Comparison of ENCODE assay signal across 1 cellular context in the genomic region with DNA sequence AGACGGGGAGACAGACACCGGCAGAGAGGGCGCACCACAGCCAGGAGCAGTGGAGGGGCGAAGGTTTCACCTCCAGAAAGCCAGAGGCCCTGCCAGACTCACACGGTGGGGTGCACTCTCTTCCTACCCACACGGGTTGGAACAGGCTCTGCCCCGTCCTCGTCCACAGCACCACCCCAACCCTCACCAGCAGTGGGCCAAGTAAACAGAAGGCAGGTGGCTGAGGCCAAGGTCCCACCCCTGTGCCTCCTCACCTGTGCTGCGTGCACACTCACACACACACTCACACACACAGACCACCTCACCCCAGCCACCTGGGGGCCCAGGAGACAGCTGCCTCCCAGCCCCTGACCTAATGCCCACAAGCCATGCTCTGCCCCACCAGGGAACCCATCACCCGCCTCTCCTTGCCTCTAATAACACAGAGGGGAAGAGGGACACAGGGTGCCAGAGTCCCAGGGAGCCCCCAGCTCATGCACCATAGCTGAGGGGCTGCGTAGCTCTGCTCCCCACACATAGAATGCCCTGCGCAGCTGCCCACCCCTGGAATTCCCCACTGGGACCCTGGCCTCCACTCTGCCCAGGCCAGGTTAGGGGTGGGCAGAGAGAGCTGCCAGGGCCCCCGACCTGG.
A peak's percentile ranks its signal among the peaks of the same experiment; 100 is the strongest.
TF ChIP-seq lines count a peak whose summit lies in the region.

No MANE protein-coding gene starts in this region.

TF ChIP-seq in HepG2, 621 proteins besides CTCF, POLR2A, EP300 and RAD21 (continued from another document and continues in another):
- TF ChIP-seq, protein P1, sequence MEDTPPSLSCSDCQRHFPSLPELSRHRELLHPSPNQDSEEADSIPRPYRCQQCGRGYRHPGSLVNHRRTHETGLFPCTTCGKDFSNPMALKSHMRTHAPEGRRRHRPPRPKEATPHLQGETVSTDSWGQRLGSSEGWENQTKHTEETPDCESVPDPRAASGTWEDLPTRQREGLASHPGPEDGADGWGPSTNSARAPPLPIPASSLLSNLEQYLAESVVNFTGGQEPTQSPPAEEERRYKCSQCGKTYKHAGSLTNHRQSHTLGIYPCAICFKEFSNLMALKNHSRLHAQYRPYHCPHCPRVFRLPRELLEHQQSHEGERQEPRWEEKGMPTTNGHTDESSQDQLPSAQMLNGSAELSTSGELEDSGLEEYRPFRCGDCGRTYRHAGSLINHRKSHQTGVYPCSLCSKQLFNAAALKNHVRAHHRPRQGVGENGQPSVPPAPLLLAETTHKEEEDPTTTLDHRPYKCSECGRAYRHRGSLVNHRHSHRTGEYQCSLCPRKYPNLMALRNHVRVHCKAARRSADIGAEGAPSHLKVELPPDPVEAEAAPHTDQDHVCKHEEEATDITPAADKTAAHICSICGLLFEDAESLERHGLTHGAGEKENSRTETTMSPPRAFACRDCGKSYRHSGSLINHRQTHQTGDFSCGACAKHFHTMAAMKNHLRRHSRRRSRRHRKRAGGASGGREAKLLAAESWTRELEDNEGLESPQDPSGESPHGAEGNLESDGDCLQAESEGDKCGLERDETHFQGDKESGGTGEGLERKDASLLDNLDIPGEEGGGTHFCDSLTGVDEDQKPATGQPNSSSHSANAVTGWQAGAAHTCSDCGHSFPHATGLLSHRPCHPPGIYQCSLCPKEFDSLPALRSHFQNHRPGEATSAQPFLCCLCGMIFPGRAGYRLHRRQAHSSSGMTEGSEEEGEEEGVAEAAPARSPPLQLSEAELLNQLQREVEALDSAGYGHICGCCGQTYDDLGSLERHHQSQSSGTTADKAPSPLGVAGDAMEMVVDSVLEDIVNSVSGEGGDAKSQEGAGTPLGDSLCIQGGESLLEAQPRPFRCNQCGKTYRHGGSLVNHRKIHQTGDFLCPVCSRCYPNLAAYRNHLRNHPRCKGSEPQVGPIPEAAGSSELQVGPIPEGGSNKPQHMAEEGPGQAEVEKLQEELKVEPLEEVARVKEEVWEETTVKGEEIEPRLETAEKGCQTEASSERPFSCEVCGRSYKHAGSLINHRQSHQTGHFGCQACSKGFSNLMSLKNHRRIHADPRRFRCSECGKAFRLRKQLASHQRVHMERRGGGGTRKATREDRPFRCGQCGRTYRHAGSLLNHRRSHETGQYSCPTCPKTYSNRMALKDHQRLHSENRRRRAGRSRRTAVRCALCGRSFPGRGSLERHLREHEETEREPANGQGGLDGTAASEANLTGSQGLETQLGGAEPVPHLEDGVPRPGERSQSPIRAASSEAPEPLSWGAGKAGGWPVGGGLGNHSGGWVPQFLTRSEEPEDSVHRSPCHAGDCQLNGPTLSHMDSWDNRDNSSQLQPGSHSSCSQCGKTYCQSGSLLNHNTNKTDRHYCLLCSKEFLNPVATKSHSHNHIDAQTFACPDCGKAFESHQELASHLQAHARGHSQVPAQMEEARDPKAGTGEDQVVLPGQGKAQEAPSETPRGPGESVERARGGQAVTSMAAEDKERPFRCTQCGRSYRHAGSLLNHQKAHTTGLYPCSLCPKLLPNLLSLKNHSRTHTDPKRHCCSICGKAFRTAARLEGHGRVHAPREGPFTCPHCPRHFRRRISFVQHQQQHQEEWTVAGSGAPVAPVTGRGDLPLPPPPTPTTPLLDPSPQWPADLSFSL (CRISPR knock-in tag; IDR thresholded peaks at IDR 0.05): 0 out of 2 replicates have a peak, but pooled peaks have one; percentile 28
- TF ChIP-seq ZNF773 (CRISPR knock-in tag; IDR thresholded peaks at IDR 0.05; ENCODE audit: borderline replicate concordance): no peak
- TF ChIP-seq ZNF501 (CRISPR knock-in tag; IDR thresholded peaks at IDR 0.05): no peak; the same call in 1 of the 2 replicates
- 0 out of 2 replicates have a peak, but pooled peaks have one; percentile 30 for TF ChIP-seq ELF3 (CRISPR knock-in tag; IDR thresholded peaks at IDR 0.05)
- TF ChIP-seq MAFF (IDR thresholded peaks at IDR 0.05; ENCODE audit: low read depth, low read length): no peak
- no peak for TF ChIP-seq LCORL (IDR thresholded peaks at IDR 0.05)
- peak; percentile 76 for TF ChIP-seq LCORL (CRISPR knock-in tag; IDR thresholded peaks at IDR 0.05)
- 0 out of 2 replicates have a peak, but pooled peaks have one; percentile 68 for TF ChIP-seq ZFP36L1 (CRISPR knock-in tag; IDR thresholded peaks at IDR 0.05)
- TF ChIP-seq PITX1 (CRISPR knock-in tag; IDR thresholded peaks at IDR 0.05): 0 out of 2 replicates have a peak, but pooled peaks have one; percentile 3
- TF ChIP-seq KDM2A (CRISPR knock-in tag; IDR thresholded peaks at IDR 0.05; ENCODE audit: borderline replicate concordance, low read depth): no peak; the same call in 1 of the 2 replicates
- TF ChIP-seq, protein P2, sequence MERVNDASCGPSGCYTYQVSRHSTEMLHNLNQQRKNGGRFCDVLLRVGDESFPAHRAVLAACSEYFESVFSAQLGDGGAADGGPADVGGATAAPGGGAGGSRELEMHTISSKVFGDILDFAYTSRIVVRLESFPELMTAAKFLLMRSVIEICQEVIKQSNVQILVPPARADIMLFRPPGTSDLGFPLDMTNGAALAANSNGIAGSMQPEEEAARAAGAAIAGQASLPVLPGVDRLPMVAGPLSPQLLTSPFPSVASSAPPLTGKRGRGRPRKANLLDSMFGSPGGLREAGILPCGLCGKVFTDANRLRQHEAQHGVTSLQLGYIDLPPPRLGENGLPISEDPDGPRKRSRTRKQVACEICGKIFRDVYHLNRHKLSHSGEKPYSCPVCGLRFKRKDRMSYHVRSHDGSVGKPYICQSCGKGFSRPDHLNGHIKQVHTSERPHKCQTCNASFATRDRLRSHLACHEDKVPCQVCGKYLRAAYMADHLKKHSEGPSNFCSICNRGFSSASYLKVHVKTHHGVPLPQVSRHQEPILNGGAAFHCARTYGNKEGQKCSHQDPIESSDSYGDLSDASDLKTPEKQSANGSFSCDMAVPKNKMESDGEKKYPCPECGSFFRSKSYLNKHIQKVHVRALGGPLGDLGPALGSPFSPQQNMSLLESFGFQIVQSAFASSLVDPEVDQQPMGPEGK (CRISPR knock-in tag; IDR thresholded peaks at IDR 0.05): peak; percentile 8; the same call in 1 of the 2 replicates
- no peak for TF ChIP-seq ZNF572 (CRISPR knock-in tag; IDR thresholded peaks at IDR 0.05)
- no peak for TF ChIP-seq ZKSCAN5 (CRISPR knock-in tag; IDR thresholded peaks at IDR 0.05)
- TF ChIP-seq, protein P3, sequence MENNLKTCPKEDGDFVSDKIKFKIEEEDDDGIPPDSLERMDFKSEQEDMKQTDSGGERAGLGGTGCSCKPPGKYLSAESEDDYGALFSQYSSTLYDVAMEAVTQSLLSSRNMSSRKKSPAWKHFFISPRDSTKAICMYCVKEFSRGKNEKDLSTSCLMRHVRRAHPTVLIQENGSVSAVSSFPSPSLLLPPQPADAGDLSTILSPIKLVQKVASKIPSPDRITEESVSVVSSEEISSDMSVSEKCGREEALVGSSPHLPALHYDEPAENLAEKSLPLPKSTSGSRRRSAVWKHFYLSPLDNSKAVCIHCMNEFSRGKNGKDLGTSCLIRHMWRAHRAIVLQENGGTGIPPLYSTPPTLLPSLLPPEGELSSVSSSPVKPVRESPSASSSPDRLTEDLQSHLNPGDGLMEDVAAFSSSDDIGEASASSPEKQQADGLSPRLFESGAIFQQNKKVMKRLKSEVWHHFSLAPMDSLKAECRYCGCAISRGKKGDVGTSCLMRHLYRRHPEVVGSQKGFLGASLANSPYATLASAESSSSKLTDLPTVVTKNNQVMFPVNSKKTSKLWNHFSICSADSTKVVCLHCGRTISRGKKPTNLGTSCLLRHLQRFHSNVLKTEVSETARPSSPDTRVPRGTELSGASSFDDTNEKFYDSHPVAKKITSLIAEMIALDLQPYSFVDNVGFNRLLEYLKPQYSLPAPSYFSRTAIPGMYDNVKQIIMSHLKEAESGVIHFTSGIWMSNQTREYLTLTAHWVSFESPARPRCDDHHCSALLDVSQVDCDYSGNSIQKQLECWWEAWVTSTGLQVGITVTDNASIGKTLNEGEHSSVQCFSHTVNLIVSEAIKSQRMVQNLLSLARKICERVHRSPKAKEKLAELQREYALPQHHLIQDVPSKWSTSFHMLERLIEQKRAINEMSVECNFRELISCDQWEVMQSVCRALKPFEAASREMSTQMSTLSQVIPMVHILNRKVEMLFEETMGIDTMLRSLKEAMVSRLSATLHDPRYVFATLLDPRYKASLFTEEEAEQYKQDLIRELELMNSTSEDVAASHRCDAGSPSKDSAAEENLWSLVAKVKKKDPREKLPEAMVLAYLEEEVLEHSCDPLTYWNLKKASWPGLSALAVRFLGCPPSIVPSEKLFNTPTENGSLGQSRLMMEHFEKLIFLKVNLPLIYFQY (CRISPR knock-in tag; IDR thresholded peaks at IDR 0.05; ENCODE audit: borderline replicate concordance): no peak
- no peak for TF ChIP-seq SOX5 (CRISPR knock-in tag; IDR thresholded peaks at IDR 0.05; ENCODE audit: borderline replicate concordance)
- TF ChIP-seq HES4 (CRISPR knock-in tag; IDR thresholded peaks at IDR 0.05; ENCODE audit: borderline replicate concordance): no peak
- TF ChIP-seq, protein P4, sequence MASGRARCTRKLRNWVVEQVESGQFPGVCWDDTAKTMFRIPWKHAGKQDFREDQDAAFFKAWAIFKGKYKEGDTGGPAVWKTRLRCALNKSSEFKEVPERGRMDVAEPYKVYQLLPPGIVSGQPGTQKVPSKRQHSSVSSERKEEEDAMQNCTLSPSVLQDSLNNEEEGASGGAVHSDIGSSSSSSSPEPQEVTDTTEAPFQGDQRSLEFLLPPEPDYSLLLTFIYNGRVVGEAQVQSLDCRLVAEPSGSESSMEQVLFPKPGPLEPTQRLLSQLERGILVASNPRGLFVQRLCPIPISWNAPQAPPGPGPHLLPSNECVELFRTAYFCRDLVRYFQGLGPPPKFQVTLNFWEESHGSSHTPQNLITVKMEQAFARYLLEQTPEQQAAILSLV (CRISPR knock-in tag; IDR thresholded peaks at IDR 0.05; ENCODE audit: borderline replicate concordance): no peak
- TF ChIP-seq, protein P5, sequence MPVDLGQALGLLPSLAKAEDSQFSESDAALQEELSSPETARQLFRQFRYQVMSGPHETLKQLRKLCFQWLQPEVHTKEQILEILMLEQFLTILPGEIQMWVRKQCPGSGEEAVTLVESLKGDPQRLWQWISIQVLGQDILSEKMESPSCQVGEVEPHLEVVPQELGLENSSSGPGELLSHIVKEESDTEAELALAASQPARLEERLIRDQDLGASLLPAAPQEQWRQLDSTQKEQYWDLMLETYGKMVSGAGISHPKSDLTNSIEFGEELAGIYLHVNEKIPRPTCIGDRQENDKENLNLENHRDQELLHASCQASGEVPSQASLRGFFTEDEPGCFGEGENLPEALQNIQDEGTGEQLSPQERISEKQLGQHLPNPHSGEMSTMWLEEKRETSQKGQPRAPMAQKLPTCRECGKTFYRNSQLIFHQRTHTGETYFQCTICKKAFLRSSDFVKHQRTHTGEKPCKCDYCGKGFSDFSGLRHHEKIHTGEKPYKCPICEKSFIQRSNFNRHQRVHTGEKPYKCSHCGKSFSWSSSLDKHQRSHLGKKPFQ (CRISPR knock-in tag; IDR thresholded peaks at IDR 0.05; ENCODE audit: insufficient replicate concordance): peak; percentile 60
- TF ChIP-seq XBP1 (CRISPR knock-in tag; IDR thresholded peaks at IDR 0.05): no peak
- TF ChIP-seq, protein P6, sequence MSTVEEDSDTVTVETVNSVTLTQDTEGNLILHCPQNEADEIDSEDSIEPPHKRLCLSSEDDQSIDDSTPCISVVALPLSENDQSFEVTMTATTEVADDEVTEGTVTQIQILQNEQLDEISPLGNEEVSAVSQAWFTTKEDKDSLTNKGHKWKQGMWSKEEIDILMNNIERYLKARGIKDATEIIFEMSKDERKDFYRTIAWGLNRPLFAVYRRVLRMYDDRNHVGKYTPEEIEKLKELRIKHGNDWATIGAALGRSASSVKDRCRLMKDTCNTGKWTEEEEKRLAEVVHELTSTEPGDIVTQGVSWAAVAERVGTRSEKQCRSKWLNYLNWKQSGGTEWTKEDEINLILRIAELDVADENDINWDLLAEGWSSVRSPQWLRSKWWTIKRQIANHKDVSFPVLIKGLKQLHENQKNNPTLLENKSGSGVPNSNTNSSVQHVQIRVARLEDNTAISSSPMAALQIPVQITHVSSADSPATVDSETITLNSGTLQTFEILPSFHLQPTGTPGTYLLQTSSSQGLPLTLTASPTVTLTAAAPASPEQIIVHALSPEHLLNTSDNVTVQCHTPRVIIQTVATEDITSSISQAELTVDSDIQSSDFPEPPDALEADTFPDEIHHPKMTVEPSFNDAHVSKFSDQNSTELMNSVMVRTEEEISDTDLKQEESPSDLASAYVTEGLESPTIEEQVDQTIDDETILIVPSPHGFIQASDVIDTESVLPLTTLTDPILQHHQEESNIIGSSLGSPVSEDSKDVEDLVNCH (CRISPR knock-in tag; IDR thresholded peaks at IDR 0.05): no peak
- no peak for TF ChIP-seq ZNF205 (CRISPR knock-in tag; IDR thresholded peaks at IDR 0.05)
- TF ChIP-seq, protein P7, sequence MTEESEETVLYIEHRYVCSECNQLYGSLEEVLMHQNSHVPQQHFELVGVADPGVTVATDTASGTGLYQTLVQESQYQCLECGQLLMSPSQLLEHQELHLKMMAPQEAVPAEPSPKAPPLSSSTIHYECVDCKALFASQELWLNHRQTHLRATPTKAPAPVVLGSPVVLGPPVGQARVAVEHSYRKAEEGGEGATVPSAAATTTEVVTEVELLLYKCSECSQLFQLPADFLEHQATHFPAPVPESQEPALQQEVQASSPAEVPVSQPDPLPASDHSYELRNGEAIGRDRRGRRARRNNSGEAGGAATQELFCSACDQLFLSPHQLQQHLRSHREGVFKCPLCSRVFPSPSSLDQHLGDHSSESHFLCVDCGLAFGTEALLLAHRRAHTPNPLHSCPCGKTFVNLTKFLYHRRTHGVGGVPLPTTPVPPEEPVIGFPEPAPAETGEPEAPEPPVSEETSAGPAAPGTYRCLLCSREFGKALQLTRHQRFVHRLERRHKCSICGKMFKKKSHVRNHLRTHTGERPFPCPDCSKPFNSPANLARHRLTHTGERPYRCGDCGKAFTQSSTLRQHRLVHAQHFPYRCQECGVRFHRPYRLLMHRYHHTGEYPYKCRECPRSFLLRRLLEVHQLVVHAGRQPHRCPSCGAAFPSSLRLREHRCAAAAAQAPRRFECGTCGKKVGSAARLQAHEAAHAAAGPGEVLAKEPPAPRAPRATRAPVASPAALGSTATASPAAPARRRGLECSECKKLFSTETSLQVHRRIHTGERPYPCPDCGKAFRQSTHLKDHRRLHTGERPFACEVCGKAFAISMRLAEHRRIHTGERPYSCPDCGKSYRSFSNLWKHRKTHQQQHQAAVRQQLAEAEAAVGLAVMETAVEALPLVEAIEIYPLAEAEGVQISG (CRISPR knock-in tag; IDR thresholded peaks at IDR 0.05): 0 out of 2 replicates have a peak, but pooled peaks have one; percentile 8
- TF ChIP-seq GATAD2A (CRISPR knock-in tag; IDR thresholded peaks at IDR 0.05): peak; percentile 15; the same call in 1 of the 2 replicates
